In the genomic region with DNA sequence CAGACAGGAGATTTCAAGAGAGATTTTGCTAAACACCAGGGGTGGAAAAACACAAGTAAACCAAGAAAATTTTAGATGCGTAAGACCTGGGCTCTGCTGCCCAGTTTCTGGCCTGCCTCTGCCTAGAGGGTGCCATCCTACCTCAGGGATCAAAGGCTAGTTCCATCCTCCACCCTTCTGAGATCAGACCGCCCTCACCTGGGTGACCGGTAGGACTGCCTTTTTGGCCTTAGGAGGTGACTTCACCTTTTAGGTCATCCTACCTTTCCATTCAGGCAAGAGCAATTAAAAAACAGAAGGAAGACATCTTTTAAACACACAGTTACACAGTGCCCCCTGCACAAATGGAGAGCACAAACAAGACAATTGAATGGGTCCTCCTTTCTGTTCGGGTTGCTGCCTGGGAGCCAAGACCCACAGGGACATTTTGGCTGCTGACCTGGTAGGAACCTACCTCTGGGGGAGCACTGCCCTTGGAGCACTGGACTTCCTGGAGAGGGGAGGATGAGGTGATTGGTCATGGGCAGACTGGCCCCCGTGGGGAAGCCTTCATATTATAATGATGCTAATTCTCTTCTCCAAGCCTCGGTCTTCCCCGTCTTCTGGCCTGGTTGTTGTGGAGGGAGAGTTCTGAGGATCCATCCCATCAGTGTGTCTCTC, we compare ENCODE assay signal across 21 cellular contexts. TPM values are rescaled to one million over a fixed set of nuclear protein-coding genes. Genes with fewer than 3 reads are reported as not detected.
DNase-seq lines count a peak whose midpoint lies in the region; ATAC-seq, FAIRE-seq and TF ChIP-seq lines count a peak whose summit lies in the region.
"Had no signal": no experiment of that assay in that cellular context is flagged by ENCODE, and none has a peak within 500 bp of the region (broad histone marks: within the 10 kb centered on the region; RNA-seq: fewer than 3 reads in every experiment).

No MANE protein-coding gene starts in this region.

- TF ChIP-seq CTCF in HepG2 (CRISPR knock-in tag; IDR thresholded peaks at IDR 0.05) (peak; percentile 34; the same call in 1 of the 2 replicates), right lobe of liver (IDR thresholded peaks at IDR 0.05) (no peak), activated B cell treated with CpG ODN at 0.5 μM for 24 hours (IDR thresholded peaks at IDR 0.05) (no peak), left lung (IDR thresholded peaks at IDR 0.05) (no peak)

- POLR2A ChIA-PET in HepG2 (lab: Yijun Ruan, JAX), result interaction anchor here (1.8 to 5.2 kb wide), 4 partner anchors 10 to 22 kb away, joined by 7 to 36 read pairs (median 30); no protein-coding TSS in a partner anchor
- POLR2A ChIA-PET in activated B cell treated with CpG ODN at 0.5 μM for 24 hours (lab: Charles Lee), result interaction anchor here (3.6 to 5.4 kb wide), 4 partner anchors 20 to 213 kb away, joined by 16 to 88 read pairs (median 38); no protein-coding TSS in a partner anchor

- H3K4me1 Mint-ChIP-seq in activated B cell treated with CpG ODN at 0.5 μM for 24 hours, result peaks cover 94% of the 10 kb centered on the region

- H3K27me3 ChIP-seq in HepG2 (ENCODE audit: control insufficient read depth in 1 of 2, insufficient read depth in 2 of 2, low read length in 2 of 2) (peaks cover 0 to 4% of the 10 kb centered on the region in 2 experiments; a peak in 2 of 5 replicates), right lobe of liver (no peaks in the 10 kb centered on the region), left lung (no peaks in the 10 kb centered on the region)
- H3K27me3 ChIP-seq: BE2C, uterus had no signal

- H3K36me3 ChIP-seq in HepG2 (replicated peaks in 1 of 2; ENCODE audit: control insufficient read depth in 1 of 2, insufficient read depth in 2 of 2, low read length in 2 of 2), result no peaks in the 10 kb centered on the region
- H3K36me3 ChIP-seq in right lobe of liver, result no peaks in the 10 kb centered on the region
- H3K36me3 ChIP-seq in left lung, result no peaks in the 10 kb centered on the region
- H3K36me3 ChIP-seq: BE2C, uterus, WERI-Rb-1 had no signal

- peak overlapping the region; percentile 87 for H3K4me3 Mint-ChIP-seq in activated B cell treated with CpG ODN at 0.5 μM for 24 hours

- no peak overlapping the region for H3K4me2 ChIP-seq in HepG2 (ENCODE audit: low read depth, low read length)

- H3K9me3 ChIP-seq in HepG2 (ENCODE audit: low read length) (no peaks in the 10 kb centered on the region), right lobe of liver (no peaks in the 10 kb centered on the region), left lung (no peaks in the 10 kb centered on the region)
- H3K9me3 ChIP-seq: BE2C, mucosa of descending colon, uterus had no signal

- H3K36me3 Mint-ChIP-seq in activated B cell treated with CpG ODN at 0.5 μM for 24 hours (ENCODE audit: low read depth), result peaks cover 53% of the 10 kb centered on the region

- H3K9ac ChIP-seq in HepG2 (ENCODE audit: insufficient read depth, low read depth, low read length), result no peak overlapping the region

- no peak overlapping the region for H2AFZ ChIP-seq in HepG2 (ENCODE audit: low read length)

- no TSS peak for BruUV-seq in HepG2 (replicated peaks; lab: Mats Ljungman, UMichigan)

- 70% methylated on average over 7 of the region's 7 CpGs for WGBS in HepG2 (ENCODE audit: low lambda C conversion rate)
- 93% methylated on average over 2 of the region's 7 CpGs for WGBS in right lobe of liver (ENCODE audit: insufficient coverage, low coverage, low lambda C conversion rate, missing lambda C conversion rate)

- H3K27me3 Mint-ChIP-seq in activated B cell treated with CpG ODN at 0.5 μM for 24 hours, result peaks cover 2% of the 10 kb centered on the region

- TF ChIP-seq POLR2A in HepG2 (IDR thresholded peaks at IDR 0.05; ENCODE audit: insufficient read depth in 1 of 2, low read depth in 2 of 2, low read length in 2 of 2) (no peak), right lobe of liver (IDR thresholded peaks at IDR 0.05) (no peak)

- no peaks in the 10 kb centered on the region for H4K20me1 ChIP-seq in HepG2 (ENCODE audit: insufficient read depth, low read length)

- FAIRE-seq in HepG2 (lab: Jason Lieb, UNC), result no peak
- FAIRE-seq: H54, islet of Langerhans had no signal

- CTCF ChIA-PET in HepG2 (lab: Yijun Ruan, JAX; ENCODE audit: low intra/inter-chr PET ratio, low total read pairs), result interaction anchor here (1.1 kb wide), 1 partner anchor 40 kb away, joined by 3 read pairs; no protein-coding TSS in a partner anchor
- CTCF ChIA-PET in activated B cell treated with CpG ODN at 0.5 μM for 24 hours (lab: Charles Lee), result interaction anchor here (3.2 to 5.8 kb wide), 2 partner anchors 22 to 39 kb away, joined by 39 to 120 read pairs; no protein-coding TSS in a partner anchor

- no peaks in the 10 kb centered on the region for H3K79me2 ChIP-seq in HepG2 (ENCODE audit: insufficient read depth, low read length)

- peaks cover 77% of the 10 kb centered on the region for H3K4me1 ChIP-seq in HepG2 (ENCODE audit: insufficient read depth, low read length)
- H3K4me1 ChIP-seq in right lobe of liver, result peaks cover 0 to 17% (median 8%) of the 10 kb centered on the region in 4 donors
- H3K4me1 ChIP-seq in left lung, result peaks cover 4 to 64% of the 10 kb centered on the region in 2 donors
- H3K4me1 ChIP-seq: BE2C, uterus had no signal

- DNase-seq in HepG2 (ENCODE audit: low spot score) (no peak), right lobe of liver (no peak), activated B cell treated with CpG ODN at 0.5 μM for 24 hours (no peak), left lung (peak; percentile 24 to 27), NCI-H1092 (lab: John Stamatoyannopoulos, UW) (no peak), NCI-H2196 treated with DMSO at 0.1 percent for 48 hours (lab: John Stamatoyannopoulos, UW; ENCODE audit: unreplicated experiment) (no peak)
- DNase-seq: BE2C; central memory CD4-positive, alpha-beta T cell; EL; NCI-H2029 treated with DMSO at 0.1 percent for 48 hours; stimulated activated CD4-positive, alpha-beta T cell treated with anti-CD3 and anti-CD28 coated beads, Interleukin-1b, Interleukin-23, amount 100 ng/mL, for 48 hours; uterus; WERI-Rb-1 had no signal

- H3K27ac ChIP-seq in HepG2 (ENCODE audit: extremely low read length, insufficient read depth, low read length) (no peak overlapping the region), right lobe of liver (no peak overlapping the region), left lung (no peak overlapping the region)
- H3K27ac ChIP-seq: HL-60, uterus, WERI-Rb-1 had no signal

- intact Hi-C loops in HepG2 (cut with micrococcal nuclease; ENCODE audit: unreplicated experiment), result no loop called here
- intact Hi-C loops in right lobe of liver (cut with DNase I), result no loop called here
- intact Hi-C loops in activated B cell treated with CpG ODN at 0.5 μM for 24 hours (cut with micrococcal nuclease), result loop anchor here (10.0 kb wide), 2 partner anchors 518 to 1122 kb away; a partner anchor contains a TSS
- intact Hi-C loops in left lung (cut with DNase I), result no loop called here

- TF ChIP-seq EP300 in HepG2 (IDR thresholded peaks at IDR 0.05; ENCODE audit: low read depth in 2 of 2, low read length in 2 of 2), result no peak
- TF ChIP-seq EP300 in HepG2 (CRISPR knock-in tag; IDR thresholded peaks at IDR 0.05; ENCODE audit: borderline replicate concordance), result no peak

- in situ Hi-C loops in HepG2 (cut with HindIII; ENCODE audit: extremely low pct_ligation_motif_present, low pct_unique_long_range_greater_than_20kb), result no loop called here

- no peaks in the 10 kb centered on the region for H3K9me3 Mint-ChIP-seq in activated B cell treated with CpG ODN at 0.5 μM for 24 hours

- H3K4me3 ChIP-seq in HepG2 (replicated peaks in 1 of 3; ENCODE audit: insufficient read depth in 1 of 3, low read depth in 2 of 3, low read length in 3 of 3) (no peak overlapping the region), right lobe of liver (no peak overlapping the region), left lung (no peak overlapping the region)
- H3K4me3 ChIP-seq: mucosa of descending colon, uterus had no signal

- no peak for ATAC-seq in HepG2
- ATAC-seq in right lobe of liver, result no peak
- ATAC-seq in activated B cell treated with CpG ODN at 0.5 μM for 24 hours (ENCODE audit: low read depth), result no peak
- no peak for ATAC-seq in left lung
- no peak for ATAC-seq in HG02571 (IDR thresholded peaks at IDR 0.05; ENCODE audit: unreplicated experiment)
- no peak for ATAC-seq in GM18520 (IDR thresholded peaks at IDR 0.05; ENCODE audit: unreplicated experiment)

- peak overlapping the region; percentile 91 for H3K27ac Mint-ChIP-seq in activated B cell treated with CpG ODN at 0.5 μM for 24 hours

- TF ChIP-seq RAD21 in HepG2 (CRISPR knock-in tag; IDR thresholded peaks at IDR 0.05), result no peak

RNA-seq across cellular contexts. Expression of a gene that starts 3.1 kb away (rescaled TPM):
- total RNA-seq in HepG2 (2016; rRNA removed; fragmentation: Illumina TruSeq; extraction: Trizol) (8.6 and 9.4 TPM in 2 replicates), right lobe of liver (10 to 100 TPM; 38.0 to 77.8 (median 58.7) TPM), activated B cell treated with CpG ODN at 0.5 μM for 24 hours (161 and 182 TPM in 2 replicates), left lung (10 to 100 TPM; 29.8 to 50.2 TPM)
- 1.8 and 2.1 TPM in 2 replicates for total RNA-seq in HepG2 (2016; cell fraction: cytosol; rRNA removed; fragmentation: Illumina TruSeq; extraction: Trizol; ENCODE audit: low read depth)
- 6.4 and 9.6 TPM in 2 replicates for total RNA-seq in HepG2 (2016; cell fraction: insoluble cytoplasmic fraction; rRNA removed; fragmentation: Illumina TruSeq; extraction: Trizol)
- total RNA-seq in HepG2 (2016; cell fraction: membrane; rRNA removed; fragmentation: Illumina TruSeq; extraction: Trizol), result 4.3 and 5.2 TPM in 2 replicates
- 10.2 and 10.4 TPM in 2 replicates for total RNA-seq in HepG2 (2016; cell fraction: nucleus; rRNA removed; fragmentation: Illumina TruSeq; extraction: Trizol)
- polyA plus RNA-seq in HepG2 (2011; rRNA removed), result 5.8 and 9.1 TPM in 2 replicates
- 4.3 and 4.7 TPM in 2 replicates for polyA plus RNA-seq in HepG2 (2011; cell fraction: cytosol; rRNA removed)
- 34.6 and 36.0 TPM in 2 replicates for polyA plus RNA-seq in HepG2 (2011; cell fraction: nucleus; rRNA removed)
- 9.7 and 12.9 TPM in 2 replicates for polyA plus RNA-seq in HepG2 (2012)
- 1.3 TPM in 2 replicates for polyA plus RNA-seq in HepG2 (2016; cell fraction: cytosol; fragmentation: Illumina TruSeq; extraction: Trizol; ENCODE audit: low read depth)
- 4.3 and 6.8 TPM in 2 replicates for polyA plus RNA-seq in HepG2 (2016; cell fraction: insoluble cytoplasmic fraction; fragmentation: Illumina TruSeq; extraction: Trizol; ENCODE audit: low read depth)
- 3.3 TPM in 2 replicates for polyA plus RNA-seq in HepG2 (2016; cell fraction: membrane; fragmentation: Illumina TruSeq; extraction: Trizol; ENCODE audit: low read depth)
- 14.7 and 15.0 TPM in 2 replicates for polyA plus RNA-seq in HepG2 (2016; cell fraction: nucleus; fragmentation: Illumina TruSeq; extraction: Trizol; ENCODE audit: insufficient read depth, low read depth)
- polyA minus RNA-seq in HepG2 (2011; rRNA and poly(A)+ RNA removed; ENCODE audit: low replicate concordance), result 3.6 and 13.9 TPM in 2 replicates
- polyA minus RNA-seq in HepG2 (2011; cell fraction: cytosol; rRNA and poly(A)+ RNA removed), result 5.2 and 5.3 TPM in 2 replicates
- 11.6 and 16.2 TPM in 2 replicates for polyA minus RNA-seq in HepG2 (2011; cell fraction: nucleus; rRNA and poly(A)+ RNA removed)

RNA-seq across cellular contexts. Expression of a gene that starts 49.4 kb away (rescaled TPM):
- total RNA-seq in HepG2 (2016; rRNA removed; fragmentation: Illumina TruSeq; extraction: Trizol), result 21.1 and 21.2 TPM in 2 replicates
- 6.3 and 8.3 TPM in 2 replicates for total RNA-seq in HepG2 (2016; cell fraction: cytosol; rRNA removed; fragmentation: Illumina TruSeq; extraction: Trizol; ENCODE audit: low read depth)
- 21.0 and 24.7 TPM in 2 replicates for total RNA-seq in HepG2 (2016; cell fraction: insoluble cytoplasmic fraction; rRNA removed; fragmentation: Illumina TruSeq; extraction: Trizol)
- 18.1 and 19.8 TPM in 2 replicates for total RNA-seq in HepG2 (2016; cell fraction: membrane; rRNA removed; fragmentation: Illumina TruSeq; extraction: Trizol)
- 16.3 and 16.9 TPM in 2 replicates for total RNA-seq in HepG2 (2016; cell fraction: nucleus; rRNA removed; fragmentation: Illumina TruSeq; extraction: Trizol)
- 101 and 142 TPM in 2 replicates for polyA plus RNA-seq in HepG2 (2011; rRNA removed)
- 92.3 and 115 TPM in 2 replicates for polyA plus RNA-seq in HepG2 (2011; cell fraction: cytosol; rRNA removed)
- polyA plus RNA-seq in HepG2 (2011; cell fraction: nucleus; rRNA removed), result 29.8 and 45.4 TPM in 2 replicates
- polyA plus RNA-seq in HepG2 (2012), result 96.1 and 98.3 TPM in 2 replicates
- 12.2 and 14.7 TPM in 2 replicates for polyA plus RNA-seq in HepG2 (2016; cell fraction: cytosol; fragmentation: Illumina TruSeq; extraction: Trizol; ENCODE audit: low read depth)
- 46.6 and 48.4 TPM in 2 replicates for polyA plus RNA-seq in HepG2 (2016; cell fraction: insoluble cytoplasmic fraction; fragmentation: Illumina TruSeq; extraction: Trizol; ENCODE audit: low read depth)
- 32.1 and 33.8 TPM in 2 replicates for polyA plus RNA-seq in HepG2 (2016; cell fraction: membrane; fragmentation: Illumina TruSeq; extraction: Trizol; ENCODE audit: low read depth)
- polyA plus RNA-seq in HepG2 (2016; cell fraction: nucleus; fragmentation: Illumina TruSeq; extraction: Trizol; ENCODE audit: insufficient read depth, low read depth), result 23.4 and 24.9 TPM in 2 replicates
- 0.42 and 94.0 TPM in 2 replicates for polyA minus RNA-seq in HepG2 (2011; rRNA and poly(A)+ RNA removed; ENCODE audit: low replicate concordance)
- 35.5 and 37.1 TPM in 2 replicates for polyA minus RNA-seq in HepG2 (2011; cell fraction: cytosol; rRNA and poly(A)+ RNA removed)
- polyA minus RNA-seq in HepG2 (2011; cell fraction: nucleus; rRNA and poly(A)+ RNA removed), result 29.4 and 42.8 TPM in 2 replicates
- total RNA-seq in right lobe of liver, result 10 to 100 TPM; 14.5 to 98.1 (median 43.9) TPM
- 0.32 TPM in 1 of 2 replicates, not detected in the other for total RNA-seq in activated B cell treated with CpG ODN at 0.5 μM for 24 hours
- total RNA-seq in left lung, result 10 to 100 TPM; 28.6 to 67.1 TPM
- total RNA-seq: glomerular endothelial cell, pulmonary artery endothelial cell had no signal

Comparison
In these comparisons a context has a peak if more than half of its experiments do, and no peak if none do; other contexts are left out.
1. DNase-seq: peak in left lung (2 of 2); none in HepG2 (single experiment), right lobe of liver (0 of 3), activated B cell treated with CpG ODN at 0.5 μM for 24 hours (single experiment), NCI-H1092 (single experiment) and NCI-H2196 treated with DMSO at 0.1 percent for 48 hours (single experiment).